In the genomic region with DNA sequence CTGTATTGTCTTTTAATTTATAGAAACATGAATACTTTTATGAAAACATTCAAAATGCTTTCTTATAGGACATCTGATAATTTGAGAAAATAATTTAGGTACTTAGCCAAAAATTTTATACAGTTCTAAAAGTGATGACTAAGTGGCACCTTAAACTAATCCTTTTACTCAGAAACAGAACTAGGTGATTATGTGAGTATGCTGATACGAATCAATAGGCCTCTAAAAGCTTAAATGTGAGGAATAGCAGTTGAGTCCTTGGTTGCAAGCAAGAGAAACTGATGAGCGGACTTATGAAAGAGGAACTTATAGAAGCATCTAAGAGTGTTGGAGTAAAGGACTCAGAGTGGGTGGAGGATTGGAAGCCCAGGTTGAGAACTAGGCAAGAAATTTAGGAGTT, we compare ENCODE assay signal across 21 cellular contexts.
"Had no signal": no experiment of that assay in that cellular context is flagged by ENCODE, and none has a peak within 500 bp of the region (broad histone marks: within the 10 kb centered on the region; RNA-seq: fewer than 3 reads in every experiment).

No MANE protein-coding gene starts in this region.

- H3K4me3 ChIP-seq: gastrocnemius medialis, spleen, tibial nerve had no signal

- H3K27ac ChIP-seq: gastrocnemius medialis, spleen, VCaP had no signal

- ATAC-seq: activated CD4-positive, CD25-positive, alpha-beta regulatory T cell treated with anti-CD3 and anti-CD28 coated beads, Interleukin-2, amount 50 U/mL, for 24 hours; gastrocnemius medialis; natural killer cell; right cardiac atrium had no signal

- H3K27me3 ChIP-seq: gastrocnemius medialis, spleen, tibial nerve had no signal

- H3K27me3 Mint-ChIP-seq: activated CD4-positive, alpha-beta memory T cell treated with anti-CD3 and anti-CD28 coated beads, Interleukin-2, amount 10 ng/mL, durations not matched to agents 7 days and 5 days; activated CD4-positive, alpha-beta T cell treated with anti-CD3 and anti-CD28 coated beads, Interleukin-2, amount 10 ng/mL, durations not matched to agents 7 days and 5 days; activated T-cell treated with anti-CD3 and anti-CD28 coated beads, Interleukin-2, amount 50 U/mL, for 24 hours had no signal

- H3K4me3 Mint-ChIP-seq: activated CD4-positive, alpha-beta memory T cell treated with anti-CD3 and anti-CD28 coated beads, Interleukin-2, amount 10 ng/mL, durations not matched to agents 7 days and 5 days; activated CD4-positive, alpha-beta T cell treated with anti-CD3 and anti-CD28 coated beads, Interleukin-2, amount 10 ng/mL, durations not matched to agents 7 days and 5 days; activated T-cell treated with anti-CD3 and anti-CD28 coated beads, Interleukin-2, amount 50 U/mL, for 24 hours; memory B cell; natural killer cell had no signal

- H3K27ac Mint-ChIP-seq: activated CD4-positive, alpha-beta memory T cell treated with anti-CD3 and anti-CD28 coated beads, Interleukin-2, amount 10 ng/mL, durations not matched to agents 7 days and 5 days; activated CD4-positive, alpha-beta T cell treated with anti-CD3 and anti-CD28 coated beads, Interleukin-2, amount 10 ng/mL, durations not matched to agents 7 days and 5 days; activated naive CD4-positive, alpha-beta T cell treated with anti-CD3 and anti-CD28 coated beads, Interleukin-2, amount 50 U/mL, for 72 hours; activated T-cell treated with anti-CD3 and anti-CD28 coated beads, Interleukin-2, amount 50 U/mL, for 24 hours; memory B cell; natural killer cell had no signal

- H3K36me3 ChIP-seq: gastrocnemius medialis, spleen, tibial nerve had no signal

- H3K4me1 Mint-ChIP-seq: activated CD4-positive, alpha-beta T cell treated with anti-CD3 and anti-CD28 coated beads, Interleukin-2, amount 10 ng/mL, durations not matched to agents 7 days and 5 days; memory B cell; natural killer cell had no signal

- H3K9me3 ChIP-seq: gastrocnemius medialis, spleen, tibial nerve had no signal

- H3K36me3 Mint-ChIP-seq: activated naive CD4-positive, alpha-beta T cell treated with anti-CD3 and anti-CD28 coated beads, Interleukin-2, amount 50 U/mL, for 72 hours; memory B cell; natural killer cell had no signal

- DNase-seq: activated CD4-positive, alpha-beta memory T cell treated with anti-CD3 and anti-CD28 coated beads, Interleukin-2, amount 10 ng/mL, durations not matched to agents 7 days and 5 days; activated CD4-positive, alpha-beta T cell treated with anti-CD3 and anti-CD28 coated beads, Interleukin-2, amount 10 ng/mL, durations not matched to agents 7 days and 5 days; activated CD8-positive, alpha-beta memory T cell treated with anti-CD3 and anti-CD28 coated beads, Interleukin-2, amount 50 U/mL, for 48 hours; activated naive CD4-positive, alpha-beta T cell; activated T-cell treated with anti-CD3 and anti-CD28 coated beads, Interleukin-2, amount 50 U/mL, for 24 hours; dermis blood vessel endothelial cell; effector CD4-positive, alpha-beta T cell; gastrocnemius medialis; glutamatergic neuron; kidney; natural killer cell; posterior cingulate gyrus; right cardiac atrium; spleen; stimulated activated naive CD4-positive, alpha-beta T cell treated with Interleukin-2 at 50 U/mL for 16 hours; T-helper 1 cell had no signal

- H3K4me1 ChIP-seq: gastrocnemius medialis, spleen had no signal
